15 cellular contexts compared by ENCODE assay signal in the genomic region with DNA sequence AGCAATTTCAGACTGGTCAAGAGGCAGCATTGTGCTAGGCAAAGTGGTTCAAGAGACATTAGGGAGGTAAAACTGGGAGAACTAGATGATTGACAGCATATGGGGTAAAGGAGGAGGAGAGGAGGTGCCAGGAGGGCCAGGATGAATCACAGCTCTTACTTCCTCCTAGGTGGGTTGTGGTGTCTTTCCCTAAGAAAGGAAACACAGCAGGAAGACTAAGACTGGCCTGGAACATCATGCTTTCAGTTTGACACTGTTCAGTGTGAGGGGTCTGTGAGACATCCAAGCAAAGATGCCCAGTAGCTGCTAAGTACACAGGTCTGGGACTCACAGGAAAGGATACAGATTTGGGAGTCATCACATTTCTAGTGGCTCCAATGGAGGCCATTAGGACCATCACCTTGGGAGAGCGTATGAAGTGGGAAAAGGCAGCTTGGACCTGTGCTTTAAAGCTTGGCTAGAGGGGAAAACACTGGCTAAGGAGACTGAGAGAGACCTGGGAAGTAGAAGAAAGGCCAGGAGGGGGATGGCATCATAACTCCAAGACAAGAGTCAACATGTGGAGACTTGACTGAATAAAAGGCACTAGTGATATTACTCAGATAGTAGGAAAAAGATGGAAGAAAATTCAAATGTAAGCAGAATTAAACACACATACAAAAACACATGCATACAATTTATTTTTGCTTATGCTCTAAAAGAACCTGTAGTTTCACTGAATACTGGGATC. TPM values are rescaled to one million over a fixed set of nuclear protein-coding genes. Genes with fewer than 3 reads are reported as not detected.
DNase-seq lines count a peak whose midpoint lies in the region; ATAC-seq, FAIRE-seq and TF ChIP-seq lines count a peak whose summit lies in the region.
"Had no signal": no experiment of that assay in that cellular context is flagged by ENCODE, and none has a peak within 500 bp of the region (broad histone marks: within the 10 kb centered on the region; RNA-seq: fewer than 3 reads in every experiment).

No MANE protein-coding gene starts in this region.

- no TSS peak for BruUV-seq in GM12878 (replicated peaks; lab: Mats Ljungman, UMichigan)

- TF ChIP-seq POLR2A in GM12878 (IDR thresholded peaks at IDR 0.05; ENCODE audit: low read depth, low read length) = no peak
- TF ChIP-seq POLR2A in ovary (IDR thresholded peaks at IDR 0.05) = no peak

- 94% methylated on average over 1 of the region's 1 CpG for WGBS in GM12878 (ENCODE audit: insufficient coverage, insufficient replicate concordance, low lambda C conversion rate, missing lambda C conversion rate)
- WGBS in mesenchymal stem cell = 97% methylated on average over 1 of the region's 1 CpG
- WGBS in ovary, 3 donors = 97 to 100% (median 97%) methylated on average over 1 of the region's 1 CpG

- no peaks in the 10 kb centered on the region for H3K27me3 ChIP-seq in HUES48 (ENCODE audit: control insufficient read depth, insufficient read depth, low read length)
- no peaks in the 10 kb centered on the region for H3K27me3 ChIP-seq in GM12878 (replicated peaks in 1 of 2; ENCODE audit: control insufficient read depth in 2 of 2, insufficient read depth in 2 of 2, low read length in 1 of 2)
- no peaks in the 10 kb centered on the region for H3K27me3 ChIP-seq in mesenchymal stem cell (ENCODE audit: control insufficient read depth in 1 of 2, insufficient read depth in 1 of 2, low read length in 2 of 2)
- H3K27me3 ChIP-seq in ovary = no peaks in the 10 kb centered on the region
- H3K27me3 ChIP-seq: colonic mucosa, tibial nerve had no signal

- RAD21 ChIA-PET in GM12878 (lab: Charles Lee; ENCODE audit: unreplicated experiment) = interaction anchor here (0.8 to 2.0 kb wide), 6 partner anchors 9 to 55 kb away, joined by 3 to 8 read pairs (median 3); no protein-coding TSS in a partner anchor

- no peak overlapping the region for H2BK15ac ChIP-seq in mesenchymal stem cell (ENCODE audit: low read depth, poor library complexity, severe bottlenecking)

- CTCF ChIA-PET in GM12878 (lab: Yijun Ruan, JAX) = interaction anchor here (1.0 to 1.3 kb wide), 3 partner anchors 18 to 509 kb away, joined by 3 read pairs; no protein-coding TSS in a partner anchor

- H3K4me1 ChIP-seq in HUES48 (ENCODE audit: control insufficient read depth, insufficient read depth, low read length) (peaks cover 5% of the 10 kb centered on the region; the same call in 1 of the 2 replicates), GM12878 (ENCODE audit: control insufficient read depth, insufficient read depth, low read length) (peaks cover 75% of the 10 kb centered on the region), mesenchymal stem cell (ENCODE audit: control insufficient read depth, insufficient read depth, low read depth, low read length) (peaks cover 9% of the 10 kb centered on the region), ovary (ENCODE audit: insufficient read depth) (no peaks in the 10 kb centered on the region)
- H3K4me1 ChIP-seq: colonic mucosa had no signal

- H3K18ac ChIP-seq in mesenchymal stem cell (ENCODE audit: low read depth in 1 of 2, low read length in 2 of 2) = peak overlapping the region in 1 of 2 experiments; percentile 18

- no peak for DNase-seq in GM12878 (ENCODE audit: low read depth, low spot score)
- no peak for DNase-seq in mesenchymal stem cell
- DNase-seq in UCSD-AML1 (lab: John Stamatoyannopoulos, UW; ENCODE audit: unreplicated experiment) = no peak
- DNase-seq in ovary = no peak
- DNase-seq: activated naive CD8-positive, alpha-beta T cell treated with anti-CD3 and anti-CD28 coated beads, Interleukin-2, amount 10 ng/mL, durations not matched to agents 7 days and 5 days; colonic mucosa; foreskin melanocyte; NCI-H2029; NK-92 treated with Interleukin-12 subunit alpha and Interleukin-12 subunit beta, amount 100 ng/mL, for 24 hours; small intestine had no signal

- no peak overlapping the region for H3K23ac ChIP-seq in mesenchymal stem cell (ENCODE audit: low read length in 2 of 2)

- no peaks in the 10 kb centered on the region for H3K9me3 ChIP-seq in HUES48 (ENCODE audit: control insufficient read depth, insufficient read depth, low read length)
- H3K9me3 ChIP-seq in GM12878 (replicated peaks; ENCODE audit: control insufficient read depth, insufficient read depth, low read length) = no peaks in the 10 kb centered on the region
- H3K9me3 ChIP-seq in mesenchymal stem cell (ENCODE audit: control insufficient read depth, low read length) = no peaks in the 10 kb centered on the region
- no peaks in the 10 kb centered on the region for H3K9me3 ChIP-seq in ovary
- H3K9me3 ChIP-seq: colonic mucosa, tibial nerve had no signal

- SMC1A ChIA-PET in GM12878 (lab: Charles Lee; ENCODE audit: uncharacterized antibody, unreplicated experiment) = interaction anchor here (1.0 to 3.9 kb wide), 5 partner anchors 11 to 54 kb away, joined by 3 to 31 read pairs (median 12); no protein-coding TSS in a partner anchor

- H3K4me2 ChIP-seq in GM12878 (ENCODE audit: control insufficient read depth, insufficient read depth) (peak overlapping the region; percentile 58), mesenchymal stem cell (ENCODE audit: low read length, poor library complexity, severe bottlenecking) (no peak overlapping the region)

- no peak for FAIRE-seq in GM12878 (lab: Jason Lieb, UNC)
- FAIRE-seq: small intestine had no signal

- H3K27ac ChIP-seq in HUES48 (ENCODE audit: low read depth, low read length) (peak overlapping the region; percentile 69), GM12878 (ENCODE audit: control insufficient read depth, insufficient read depth) (peak overlapping the region; percentile 78), mesenchymal stem cell (ENCODE audit: low read length, poor library complexity, severe bottlenecking) (no peak overlapping the region), ovary (no peak overlapping the region)
- H3K27ac ChIP-seq: colonic mucosa, tibial nerve had no signal

- no peak overlapping the region for H4K91ac ChIP-seq in mesenchymal stem cell (ENCODE audit: low read length)

- TF ChIP-seq RAD21 in GM12878 (IDR thresholded peaks at IDR 0.05; ENCODE audit: insufficient read depth, low read depth, low read length) = no peak

- H3K14ac ChIP-seq in mesenchymal stem cell (ENCODE audit: low read length in 2 of 2) = peak overlapping the region in 1 of 2 experiments; percentile 68

- intact Hi-C loops in GM12878 (cut with micrococcal nuclease; ENCODE audit: unreplicated experiment) (no loop called here), ovary (cut with DNase I) (no loop called here)

- H2BK12ac ChIP-seq in mesenchymal stem cell (ENCODE audit: low read length in 2 of 2) = no peak overlapping the region

- H2BK120ac ChIP-seq in mesenchymal stem cell (ENCODE audit: low read depth, low read length) = no peak overlapping the region

- H3K4me3 ChIP-seq in GM08714 (ENCODE audit: low read length) (peak overlapping the region; percentile 16; the same call in 1 of the 2 replicates), HUES48 (ENCODE audit: low read depth, low read length) (no peak overlapping the region), GM12878 (peak overlapping the region; percentile 55; the same call in 1 of the 2 replicates), mesenchymal stem cell (ENCODE audit: insufficient read depth in 1 of 2, low read depth in 1 of 2, low read length in 2 of 2) (no peak overlapping the region), ovary (no peak overlapping the region)
- H3K4me3 ChIP-seq: colonic mucosa, tibial nerve had no signal

- no peak for TF ChIP-seq CTCF in GM12878 (IDR thresholded peaks at IDR 0.05 in 2 of 3, conservative IDR thresholded peaks at IDR 0.05 in 1 of 3; ENCODE audit: control insufficient read depth in 2 of 3, extremely low read depth in 1 of 3, insufficient read depth in 1 of 3, low read depth in 3 of 3, low read length in 3 of 3)
- TF ChIP-seq CTCF in ovary (IDR thresholded peaks at IDR 0.05) = no peak

- no peak overlapping the region for H2AFZ ChIP-seq in GM12878 (ENCODE audit: control insufficient read depth, low read depth, low read length)
- H2AFZ ChIP-seq in mesenchymal stem cell (ENCODE audit: low read depth, low read length) = no peak overlapping the region

- POLR2A ChIA-PET in GM12878 (lab: Charles Lee) = interaction anchor here (0.9 to 4.1 kb wide), 3 partner anchors 12 to 39 kb away, joined by 3 to 33 read pairs (median 12); no protein-coding TSS in a partner anchor

- ATAC-seq in GM12878 (no peak), HG03159 (IDR thresholded peaks at IDR 0.05; ENCODE audit: unreplicated experiment) (no peak)
- ATAC-seq: left lobe of liver had no signal

- H4K8ac ChIP-seq in mesenchymal stem cell (ENCODE audit: low read length) = no peak overlapping the region

- H2BK5ac ChIP-seq in mesenchymal stem cell (ENCODE audit: low read depth, low read length, poor library complexity, severe bottlenecking) = no peak overlapping the region

- no peaks in the 10 kb centered on the region for H3K36me3 ChIP-seq in HUES48 (ENCODE audit: control insufficient read depth, insufficient read depth, low read length)
- peaks cover 0 to 11% of the 10 kb centered on the region in 2 experiments; a peak in 1 of 4 replicates for H3K36me3 ChIP-seq in GM12878 (ENCODE audit: control insufficient read depth in 2 of 2, insufficient read depth in 2 of 2, low read length in 1 of 2)
- no peaks in the 10 kb centered on the region for H3K36me3 ChIP-seq in mesenchymal stem cell (ENCODE audit: control insufficient read depth in 1 of 2, insufficient read depth in 2 of 2, low read depth in 1 of 2, low read length in 2 of 2)
- no peaks in the 10 kb centered on the region for H3K36me3 ChIP-seq in ovary
- H3K36me3 ChIP-seq: colonic mucosa, tibial nerve had no signal

- H3K4ac ChIP-seq in mesenchymal stem cell (ENCODE audit: low read depth in 1 of 2, low read length in 2 of 2) = peak overlapping the region in 1 of 2 experiments; percentile 15

- no peaks in the 10 kb centered on the region for H4K20me1 ChIP-seq in GM12878 (ENCODE audit: control insufficient read depth, insufficient read depth)

- H2AK5ac ChIP-seq in mesenchymal stem cell (ENCODE audit: low read length, severe bottlenecking) = peak overlapping the region; percentile 5

- peaks cover 27% of the 10 kb centered on the region for H3K79me1 ChIP-seq in mesenchymal stem cell (replicated peaks; ENCODE audit: low read length, poor library complexity, severe bottlenecking)

- H3K79me2 ChIP-seq in GM12878 (ENCODE audit: control insufficient read depth, insufficient read depth, low read length) = peaks cover 98% of the 10 kb centered on the region

- in situ Hi-C loops in GM12878 (cut with MboI) = loop anchor here (25.0 kb wide), 1 partner anchor 1109 kb away; no protein-coding TSS in a partner anchor

- H3K9ac ChIP-seq in HUES48 (ENCODE audit: low read depth, low read length) (no peak overlapping the region), GM12878 (ENCODE audit: control insufficient read depth, insufficient read depth, low read length) (peak overlapping the region; percentile 46), mesenchymal stem cell (ENCODE audit: low read length) (no peak overlapping the region)

- TF ChIP-seq EP300 in GM12878 (IDR thresholded peaks at IDR 0.05; ENCODE audit: borderline replicate concordance in 1 of 2, control insufficient read depth in 1 of 2, low read depth in 2 of 2, low read length in 2 of 2) (no peak), ovary (IDR thresholded peaks at IDR 0.05) (no peak)

RNA-seq across cellular contexts. Expression of a gene that starts 17.3 kb away (rescaled TPM):
- total RNA-seq in GM12878 (2013; cell fraction: nucleolus; rRNA removed) = 332 and 350 TPM in 2 replicates
- total RNA-seq in GM12878 (2014; rRNA removed) = 105 and 127 TPM in 2 replicates
- total RNA-seq in GM12878 (2014; rRNA removed; fragmentation: Illumina TruSeq; extraction: Trizol) = 130 and 131 TPM in 2 replicates
- total RNA-seq in GM12878 (2021) = 67.7 and 70.4 TPM in 2 replicates
- 53.2 TPM for polyA plus RNA-seq in GM12878 (2011; ENCODE audit: low read depth)
- 172 and 229 TPM in 2 replicates for polyA plus RNA-seq in GM12878 (2011; rRNA removed)
- polyA plus RNA-seq in GM12878 (2011; cell fraction: cytosol; rRNA removed) = 60.9 and 69.0 TPM in 2 replicates
- 101 and 112 TPM in 2 replicates for polyA plus RNA-seq in GM12878 (2011; cell fraction: nucleus; rRNA removed)
- polyA plus RNA-seq in GM12878 (2012) = 83.8 and 106 TPM in 2 replicates
- 164 and 219 TPM in 2 replicates for polyA plus RNA-seq in GM12878 (2014; fragmentation: Illumina TruSeq; extraction: Trizol)
- polyA plus RNA-seq in GM12878 (2014; fragmentation: Nextera tagmentation; extraction: Ambion mirVana) = 100 to 1,000 TPM; 110 to 125 TPM
- polyA plus RNA-seq in GM12878 (2014; rRNA removed) = 95.3 and 128 TPM in 2 replicates
- 100 to 1,000 TPM; 241 to 252 TPM for polyA plus RNA-seq in GM12878 (2016; fragmentation: Nextera tagmentation; extraction: Ambion mirVana)
- polyA minus RNA-seq in GM12878 (2011; rRNA and poly(A)+ RNA removed) = 56.7 and 124 TPM in 2 replicates
- polyA minus RNA-seq in GM12878 (2011; cell fraction: cytosol; rRNA and poly(A)+ RNA removed) = 24.1 and 29.8 TPM in 2 replicates
- 84.6 and 101 TPM in 2 replicates for polyA minus RNA-seq in GM12878 (2011; cell fraction: nucleus; rRNA and poly(A)+ RNA removed)
- 10.5 TPM for polyA plus RNA-seq in mesenchymal stem cell (2013, experiment 1 of 2)
- polyA plus RNA-seq in mesenchymal stem cell (2013, experiment 2 of 2) = 10.6 TPM
- total RNA-seq in ovary = 10 to 100 TPM in 1 of 7 donors, 1 to 10 TPM in 6; 5.2 to 10.9 (median 6.3) TPM
- 10 to 100 TPM in 1 of 2 donors, 1 to 10 TPM in 1; 6.8 to 14.4 TPM for polyA plus RNA-seq in ovary

Comparison
In these comparisons a context has a peak if more than half of its experiments do, and no peak if none do; other contexts are left out.
1. H3K4me3 ChIP-seq: peak in GM08714 (single experiment) and GM12878 (single experiment); none in HUES48 (single experiment), mesenchymal stem cell (0 of 2) and ovary (single experiment).
2. H3K27ac ChIP-seq: peak in HUES48 (single experiment) and GM12878 (single experiment); none in mesenchymal stem cell (single experiment) and ovary (0 of 2).
3. RNA of a gene that starts 17.3 kb away (total RNA-seq): 67.7 to 350 TPM in GM12878; 5.2 to 10.9 TPM in ovary; every median in the first group is over 4 times any median in the second.